ENCODE assay signal across 10 cellular contexts in the genomic region with DNA sequence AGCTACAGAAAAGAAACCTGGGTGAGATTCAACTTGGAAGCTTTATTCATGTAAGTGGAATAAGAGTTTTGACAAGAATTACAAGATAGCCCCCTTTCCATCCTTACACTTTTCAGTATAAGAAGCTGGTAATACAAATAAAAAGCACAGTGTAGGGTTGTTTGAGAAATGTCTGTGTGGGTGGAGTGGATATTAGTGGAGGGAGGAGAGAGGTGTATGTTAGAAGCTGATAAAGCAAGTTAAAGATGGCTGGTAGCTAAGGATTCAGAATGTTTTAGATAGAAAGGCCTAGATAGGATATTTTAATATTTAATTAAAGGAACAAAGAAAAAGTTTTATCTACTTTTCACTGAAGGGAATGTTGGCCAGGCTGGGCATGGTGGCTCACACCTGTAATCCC. TPM values are rescaled to one million over a fixed set of nuclear protein-coding genes. Genes with fewer than 3 reads are reported as not detected.
DNase-seq lines count a peak whose midpoint lies in the region; ATAC-seq and TF ChIP-seq lines count a peak whose summit lies in the region.
"Had no signal": no experiment of that assay in that cellular context is flagged by ENCODE, and none has a peak within 500 bp of the region (broad histone marks: within the 10 kb centered on the region; RNA-seq: fewer than 3 reads in every experiment).

No MANE protein-coding gene starts in this region.

- ATAC-seq in GM18867 (IDR thresholded peaks at IDR 0.05; ENCODE audit: unreplicated experiment) (peak; percentile 16), HG03066 (IDR thresholded peaks at IDR 0.05; ENCODE audit: low read depth, unreplicated experiment) (peak; percentile 19), esophagus mucosa (no peak), GM21825 (IDR thresholded peaks at IDR 0.05; ENCODE audit: unreplicated experiment) (no peak)

- H3K36me3 ChIP-seq in brain microvascular endothelial cell (replicated peaks), result no peaks in the 10 kb centered on the region

- H3K27me3 ChIP-seq in brain microvascular endothelial cell (replicated peaks), result no peaks in the 10 kb centered on the region

- peaks cover 4% of the 10 kb centered on the region for H3K9me3 Mint-ChIP-seq in osteocyte (ENCODE audit: unreplicated experiment)

- no peaks in the 10 kb centered on the region for H3K36me3 Mint-ChIP-seq in osteocyte (ENCODE audit: unreplicated experiment)

- no peaks in the 10 kb centered on the region for H3K27me3 Mint-ChIP-seq in osteocyte (ENCODE audit: unreplicated experiment)

- H3K4me3 Mint-ChIP-seq in osteocyte (ENCODE audit: unreplicated experiment), result no peak overlapping the region

- peak overlapping the region; percentile 76 for H3K27ac ChIP-seq in brain microvascular endothelial cell

- in situ Hi-C loops in brain microvascular endothelial cell (cut with HindIII; ENCODE audit: low pct_ligation_motif_present, low sequenced_read_pairs), result loop anchor here (25.0 kb wide), 2 partner anchors 90 to 440 kb away; a partner anchor contains a TSS

- TF ChIP-seq CTCF in brain microvascular endothelial cell (IDR thresholded peaks at IDR 0.05; ENCODE audit: low read depth, low read length, missing control alignments) (no peak), osteocyte (IDR thresholded peaks at IDR 0.05) (no peak)

- peaks cover 23% of the 10 kb centered on the region for H3K4me1 Mint-ChIP-seq in osteocyte (ENCODE audit: unreplicated experiment)

- no peak overlapping the region for H3K4me3 ChIP-seq in brain microvascular endothelial cell (ENCODE audit: low read depth, low read length)
- H3K4me3 ChIP-seq: coronary artery had no signal

- DNase-seq in brain microvascular endothelial cell, result no peak
- DNase-seq in osteocyte (ENCODE audit: extremely low spot score, unreplicated experiment), result no peak
- no peak for DNase-seq in NCI-H1417 treated with DMSO at 0.1 percent for 48 hours (lab: John Stamatoyannopoulos, UW)
- no peak for DNase-seq in NCI-H510A (lab: John Stamatoyannopoulos, UW)
- DNase-seq: activated CD8-positive, alpha-beta memory T cell treated with anti-CD3 and anti-CD28 coated beads for 24 hours had no signal

- peak overlapping the region; percentile 85 for H3K27ac Mint-ChIP-seq in osteocyte (ENCODE audit: unreplicated experiment)

RNA-seq across cellular contexts. Expression of a gene that starts 12.5 kb away (rescaled TPM):
- total RNA-seq in osteocyte (0.24 and 0.73 TPM in 2 replicates), esophagus mucosa (0.28 TPM)

Comparison
In these comparisons a context has a peak if more than half of its experiments do, and no peak if none do; other contexts are left out.
1. ATAC-seq: peak in GM18867 (single experiment) and HG03066 (single experiment); none in esophagus mucosa (single experiment) and GM21825 (single experiment).